In the genomic region with DNA sequence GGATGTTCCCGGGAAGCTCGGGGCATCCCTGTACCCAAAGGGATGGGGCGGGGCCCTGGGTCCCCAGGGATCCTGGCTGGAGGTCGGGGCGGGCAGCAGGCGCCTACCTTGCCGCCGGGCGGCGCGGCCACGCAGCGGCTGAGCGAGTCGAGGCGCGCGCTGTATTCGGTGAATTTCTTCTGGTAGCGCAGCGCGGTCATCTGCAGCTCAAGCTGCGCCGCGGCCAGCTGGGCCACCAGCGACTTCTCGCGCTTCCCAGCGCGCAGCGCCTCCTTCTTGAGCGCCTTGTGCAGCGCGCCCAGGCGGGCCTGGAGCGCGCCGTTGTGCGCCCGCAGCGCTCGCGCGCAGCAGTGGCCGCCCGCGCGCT, we compare ENCODE assay signal across 9 cellular contexts. TPM values are rescaled to one million over a fixed set of nuclear protein-coding genes. Genes with fewer than 3 reads are reported as not detected.
DNase-seq lines count a peak whose midpoint lies in the region; ATAC-seq, FAIRE-seq and TF ChIP-seq lines count a peak whose summit lies in the region.
"Had no signal": no experiment of that assay in that cellular context is flagged by ENCODE, and none has a peak within 500 bp of the region (broad histone marks: within the 10 kb centered on the region; RNA-seq: fewer than 3 reads in every experiment).

No MANE protein-coding gene starts in this region.

- peak overlapping the region; percentile 38 for H3K27ac Mint-ChIP-seq in astrocyte (ENCODE audit: unreplicated experiment)
- H3K27ac Mint-ChIP-seq: activated naive CD4-positive, alpha-beta T cell treated with anti-CD3 and anti-CD28 coated beads, Interleukin-2, amount 50 U/mL, for 24 hours had no signal

- H3K36me3 ChIP-seq in astrocyte (ENCODE audit: insufficient read depth, low read length) (no peaks in the 10 kb centered on the region), PC-3 (ENCODE audit: low read depth, low read length) (no peaks in the 10 kb centered on the region)

- H3K4me2 ChIP-seq in astrocyte (ENCODE audit: low read length): peak overlapping the region; percentile 98
- no peak overlapping the region for H3K4me2 ChIP-seq in PC-3 (ENCODE audit: low read length)

- H3K79me2 ChIP-seq in astrocyte (ENCODE audit: insufficient read depth, low read length): peaks cover 32% of the 10 kb centered on the region
- H3K79me2 ChIP-seq in PC-3 (ENCODE audit: low read length): no peaks in the 10 kb centered on the region

- intact Hi-C loops in PC-3 (cut with micrococcal nuclease): no loop called here

- no peak for FAIRE-seq in astrocyte (lab: Jason Lieb, UNC)

- H2AFZ ChIP-seq in astrocyte (ENCODE audit: low read depth, low read length) (peak overlapping the region; percentile 95), PC-3 (ENCODE audit: low read length) (no peak overlapping the region)

- TF ChIP-seq CTCF in astrocyte (IDR thresholded peaks at IDR 0.05; ENCODE audit: insufficient read depth, low read depth, low read length) (no peak), PC-3 (conservative IDR thresholded peaks at IDR 0.05; ENCODE audit: low read depth, low read length) (no peak)

- no TSS peak for BruUV-seq in PC-3 (replicated peaks; lab: Mats Ljungman, UMichigan)

- peaks cover 13% of the 10 kb centered on the region for H3K4me1 Mint-ChIP-seq in astrocyte (ENCODE audit: low read depth, unreplicated experiment)
- H3K4me1 Mint-ChIP-seq: activated naive CD4-positive, alpha-beta T cell treated with anti-CD3 and anti-CD28 coated beads, Interleukin-2, amount 50 U/mL, for 24 hours had no signal

- peak overlapping the region; percentile 63 for H3K4me3 ChIP-seq in astrocyte (ENCODE audit: insufficient read depth, low read depth, low read length)
- no peak overlapping the region for H3K4me3 ChIP-seq in PC-3 (ENCODE audit: low read length)

- H3K36me3 Mint-ChIP-seq in astrocyte (ENCODE audit: low read depth, unreplicated experiment): peaks cover 6% of the 10 kb centered on the region
- H3K36me3 Mint-ChIP-seq: activated naive CD4-positive, alpha-beta T cell treated with anti-CD3 and anti-CD28 coated beads, Interleukin-2, amount 50 U/mL, for 24 hours had no signal

- POLR2A ChIA-PET in PC-3 (lab: Charles Lee; ENCODE audit: unreplicated experiment): no interaction called here

- DNase-seq in HS-27A (ENCODE audit: low read depth) (peak; percentile 60), astrocyte (ENCODE audit: low read depth) (peak; percentile 71), iPS-NIHi11 (ENCODE audit: low spot score) (peak; percentile 70), stromal cell of bone marrow (ENCODE audit: low read depth) (peak; percentile 55), PC-3 (no peak)
- DNase-seq in stimulated activated CD8-positive, alpha-beta memory T cell treated with anti-CD3 and anti-CD28 coated beads, Interleukin-4, amount 100 ng/mL, for 48 hours: no peak

- H3K9me2 ChIP-seq in PC-3 (replicated peaks; ENCODE audit: low read length): no peaks in the 10 kb centered on the region

- ATAC-seq in HG02642 (IDR thresholded peaks at IDR 0.05; ENCODE audit: poor library complexity, unreplicated experiment) (no peak), HG03097 (IDR thresholded peaks at IDR 0.05; ENCODE audit: low FRiP score, unreplicated experiment) (no peak), PC-3 (no peak)

- no peak overlapping the region for H3K27ac ChIP-seq in astrocyte (ENCODE audit: low read depth, low read length)
- H3K27ac ChIP-seq in PC-3 (ENCODE audit: low read length): no peak overlapping the region

- CTCF ChIA-PET in PC-3 (lab: Charles Lee): no interaction called here

- no peaks in the 10 kb centered on the region for H3K27me3 ChIP-seq in astrocyte (ENCODE audit: insufficient read depth, low read length)
- 0 out of 2 replicates have a peak, but pooled peaks cover 18% of the 10 kb centered on the region for H3K27me3 ChIP-seq in PC-3 (ENCODE audit: low read length)

- no peaks in the 10 kb centered on the region for H3K27me3 Mint-ChIP-seq in astrocyte (ENCODE audit: low read depth, unreplicated experiment)

- H3K9ac ChIP-seq in astrocyte (ENCODE audit: low read length) (peak overlapping the region; percentile 79), PC-3 (ENCODE audit: low read length) (no peak overlapping the region)

- H3K9me3 ChIP-seq in astrocyte (ENCODE audit: insufficient read depth, low read depth, low read length) (no peaks in the 10 kb centered on the region), PC-3 (ENCODE audit: low read length) (0 out of 2 replicates have a peak, but pooled peaks cover 3% of the 10 kb centered on the region)

- H3K4me3 Mint-ChIP-seq in astrocyte (ENCODE audit: unreplicated experiment): peak overlapping the region; percentile 92
- H3K4me3 Mint-ChIP-seq: activated naive CD4-positive, alpha-beta T cell treated with anti-CD3 and anti-CD28 coated beads, Interleukin-2, amount 50 U/mL, for 24 hours had no signal

- H4K20me1 ChIP-seq in astrocyte (ENCODE audit: insufficient read depth, low read length): peaks cover 6% of the 10 kb centered on the region
- H4K20me1 ChIP-seq in PC-3 (ENCODE audit: low read length): no peaks in the 10 kb centered on the region

- H3K4me1 ChIP-seq in astrocyte (ENCODE audit: insufficient read depth, low read length) (peaks cover 8% of the 10 kb centered on the region), PC-3 (ENCODE audit: insufficient read depth, low read length) (no peaks in the 10 kb centered on the region)

- no peaks in the 10 kb centered on the region for H3K9me3 Mint-ChIP-seq in astrocyte (ENCODE audit: unreplicated experiment)

- H3F3A ChIP-seq in PC-3 (ENCODE audit: low read length, unreplicated experiment): no peaks in the 10 kb centered on the region

RNA-seq across cellular contexts. Expression of gene PDZRN3, which starts 0.8 kb away (rescaled TPM):
- 19.8 and 25.2 TPM in 2 replicates for total RNA-seq in astrocyte
- total RNA-seq in PC-3 (2014; rRNA removed): not detected in 2 replicates

Comparison
In these comparisons a context has a peak if more than half of its experiments do, and no peak if none do; other contexts are left out.
1. DNase-seq: peak in HS-27A (single experiment), astrocyte (single experiment), iPS-NIHi11 (single experiment) and stromal cell of bone marrow (single experiment); none in stimulated activated CD8-positive, alpha-beta memory T cell treated with anti-CD3 and anti-CD28 coated beads, Interleukin-4, amount 100 ng/mL, for 48 hours (single experiment) and PC-3 (single experiment).
2. RNA of gene PDZRN3, which starts 0.8 kb away (total RNA-seq): 19.8 to 25.2 TPM in astrocyte; not detected in PC-3; every median in the first group is over 10 times any median in the second.